In genomic region chr12:29164477-29165163, GRCh38 we compare ENCODE assay signal across 8 cellular contexts. TPM values are rescaled to one million over a fixed set of nuclear protein-coding genes. Genes with fewer than 3 reads are reported as not detected.
DNase-seq lines count a peak whose midpoint lies in the region; ATAC-seq lines count a peak whose summit lies in the region.

No MANE protein-coding gene starts in this region.

- no peak overlapping the region for H3K27ac Mint-ChIP-seq in activated naive CD8-positive, alpha-beta T cell treated with anti-CD3 and anti-CD28 coated beads, Interleukin-2, amount 10 ng/mL, durations not matched to agents 7 days and 5 days
- H3K27ac Mint-ChIP-seq in activated naive CD8-positive, alpha-beta T cell treated with anti-CD3 and anti-CD28 coated beads for 36 hours = no peak overlapping the region

- H3K4me3 Mint-ChIP-seq in activated naive CD8-positive, alpha-beta T cell treated with anti-CD3 and anti-CD28 coated beads, Interleukin-2, amount 10 ng/mL, durations not matched to agents 7 days and 5 days = no peak overlapping the region
- H3K4me3 Mint-ChIP-seq in activated naive CD8-positive, alpha-beta T cell treated with anti-CD3 and anti-CD28 coated beads for 36 hours = no peak overlapping the region

- H3K27me3 Mint-ChIP-seq in activated naive CD8-positive, alpha-beta T cell treated with anti-CD3 and anti-CD28 coated beads, Interleukin-2, amount 10 ng/mL, durations not matched to agents 7 days and 5 days = no peaks in the 10 kb centered on the region
- H3K27me3 Mint-ChIP-seq in activated naive CD8-positive, alpha-beta T cell treated with anti-CD3 and anti-CD28 coated beads for 36 hours = no peaks in the 10 kb centered on the region

- POLR2A ChIA-PET in activated naive CD8-positive, alpha-beta T cell treated with anti-CD3 and anti-CD28 coated beads, Interleukin-2, amount 10 ng/mL, durations not matched to agents 7 days and 5 days (lab: Charles Lee) = interaction anchor here (0.6 kb wide), 1 partner anchor 151 kb away, joined by 6 read pairs; no protein-coding TSS in a partner anchor

- no peak for DNase-seq in activated naive CD8-positive, alpha-beta T cell treated with anti-CD3 and anti-CD28 coated beads, Interleukin-2, amount 10 ng/mL, durations not matched to agents 7 days and 5 days
- no peak for DNase-seq in activated naive CD8-positive, alpha-beta T cell treated with anti-CD3 and anti-CD28 coated beads for 36 hours
- DNase-seq in OCI-M1 (lab: John Stamatoyannopoulos, UW) (peak; percentile 85), GOT3 (lab: John Stamatoyannopoulos, UW) (no peak), globus pallidus (ENCODE audit: low spot score) (no peak)

- no peaks in the 10 kb centered on the region for H3K9me3 Mint-ChIP-seq in activated naive CD8-positive, alpha-beta T cell treated with anti-CD3 and anti-CD28 coated beads, Interleukin-2, amount 10 ng/mL, durations not matched to agents 7 days and 5 days
- H3K9me3 Mint-ChIP-seq in activated naive CD8-positive, alpha-beta T cell treated with anti-CD3 and anti-CD28 coated beads for 36 hours = peaks cover 11% of the 10 kb centered on the region

- H3K4me1 Mint-ChIP-seq in activated naive CD8-positive, alpha-beta T cell treated with anti-CD3 and anti-CD28 coated beads, Interleukin-2, amount 10 ng/mL, durations not matched to agents 7 days and 5 days = peaks cover 13% of the 10 kb centered on the region
- H3K4me1 Mint-ChIP-seq in activated naive CD8-positive, alpha-beta T cell treated with anti-CD3 and anti-CD28 coated beads for 36 hours = peaks cover 14% of the 10 kb centered on the region

- H3K36me3 Mint-ChIP-seq in activated naive CD8-positive, alpha-beta T cell treated with anti-CD3 and anti-CD28 coated beads, Interleukin-2, amount 10 ng/mL, durations not matched to agents 7 days and 5 days = peaks cover 17% of the 10 kb centered on the region
- peaks cover 11% of the 10 kb centered on the region for H3K36me3 Mint-ChIP-seq in activated naive CD8-positive, alpha-beta T cell treated with anti-CD3 and anti-CD28 coated beads for 36 hours

- H3K27ac ChIP-seq in skin epidermis = peak overlapping the region in 16 of 21 experiments; percentile 14 to 84 (median 56)

- ATAC-seq in activated naive CD8-positive, alpha-beta T cell treated with anti-CD3 and anti-CD28 coated beads, Interleukin-2, amount 10 ng/mL, durations not matched to agents 7 days and 5 days (ENCODE audit: low read depth) = peak; percentile 65
- peak; percentile 100 for ATAC-seq in HG02884 (IDR thresholded peaks at IDR 0.05; ENCODE audit: unreplicated experiment)
- peak; percentile 77 for ATAC-seq in esophagus mucosa

- H3K4me3 ChIP-seq in skin epidermis = no peak overlapping the region

RNA-seq across cellular contexts. Expression of gene FAR2, which starts 15.5 kb away (rescaled TPM):
- total RNA-seq in activated naive CD8-positive, alpha-beta T cell treated with anti-CD3 and anti-CD28 coated beads, Interleukin-2, amount 10 ng/mL, durations not matched to agents 7 days and 5 days = 10 to 100 TPM; 14.5 to 16.9 TPM
- 1 to 10 TPM; 7.0 to 7.6 TPM for total RNA-seq in activated naive CD8-positive, alpha-beta T cell treated with anti-CD3 and anti-CD28 coated beads for 36 hours
- total RNA-seq in esophagus mucosa = 1.1 TPM
